8 cellular contexts compared by ENCODE assay signal in genomic region chr2:238203973-238204683, GRCh38. TPM values are rescaled to one million over a fixed set of nuclear protein-coding genes. Genes with fewer than 3 reads are reported as not detected.
DNase-seq lines count a peak whose midpoint lies in the region; ATAC-seq, FAIRE-seq and TF ChIP-seq lines count a peak whose summit lies in the region.

No MANE protein-coding gene starts in this region.

- intact Hi-C loops in endothelial cell of umbilical vein (cut with micrococcal nuclease), result loop anchor here (1.0 to 2.0 kb wide), 3 partner anchors 35 to 59 kb away; partner anchors contain the start of gene ERFE

- no peak overlapping the region for H2BK5ac ChIP-seq in H9 (ENCODE audit: insufficient read length, low read length)

- no peak for DNase-seq in H9
- no peak for DNase-seq in SJCRH30
- no peak for DNase-seq in endothelial cell of umbilical vein (ENCODE audit: low read depth, low spot score)
- no peak for DNase-seq in osteocyte (ENCODE audit: extremely low spot score, unreplicated experiment)
- DNase-seq in islet precursor cell, result no peak

- H3K23ac ChIP-seq in H9 (ENCODE audit: insufficient read length, low read depth, low read length), result no peak overlapping the region

- peak overlapping the region; percentile 52 to 90 (median 76); a peak in 3 of 7 replicates for H3K27ac Mint-ChIP-seq in H9
- peak overlapping the region; percentile 78 for H3K27ac Mint-ChIP-seq in osteocyte (ENCODE audit: unreplicated experiment)

- no peak overlapping the region for H2BK20ac ChIP-seq in H9 (ENCODE audit: low read depth, low read length, poor library complexity, severe bottlenecking)

- H4K20me1 ChIP-seq in H9 (ENCODE audit: control insufficient read depth, insufficient read depth, insufficient read length), result no peaks in the 10 kb centered on the region
- H4K20me1 ChIP-seq in endothelial cell of umbilical vein (replicated peaks; ENCODE audit: control insufficient read depth, extremely low read depth, insufficient read depth, low read length), result no peaks in the 10 kb centered on the region

- H3K56ac ChIP-seq in H9 (ENCODE audit: insufficient read length, low read depth, low read length), result no peak overlapping the region

- CTCF ChIA-PET in endothelial cell of umbilical vein (lab: Charles Lee), result no interaction called here

- H3K9me1 ChIP-seq in endothelial cell of umbilical vein (replicated peaks; ENCODE audit: control insufficient read depth, extremely low read depth, insufficient read depth, low read length), result no peaks in the 10 kb centered on the region

- no peak overlapping the region for H3T11ph ChIP-seq in H9 (ENCODE audit: low read length)

- no peak overlapping the region for H4K5ac ChIP-seq in H9 (ENCODE audit: insufficient read length, low read depth, low read length)

- no peak overlapping the region for H2BK15ac ChIP-seq in H9 (ENCODE audit: low read depth, low read length)

- no peak overlapping the region for H2BK120ac ChIP-seq in H9 (ENCODE audit: low read depth, low read length, poor library complexity, severe bottlenecking)

- peaks cover 21% of the 10 kb centered on the region; the same call in 1 of the 2 replicates for H3K79me2 ChIP-seq in H9 (ENCODE audit: insufficient read depth, low read length)
- H3K79me2 ChIP-seq in endothelial cell of umbilical vein (ENCODE audit: control insufficient read depth, insufficient read depth, low read length), result peaks cover 43% of the 10 kb centered on the region

- dilution Hi-C loops in endothelial cell of umbilical vein (cut with MboI; ENCODE audit: extremely low pct_ligation_motif_present, low sequenced_read_pairs), result no loop called here

- H3K27me3 ChIP-seq in H9 (ENCODE audit: insufficient read depth, low read length), result no peaks in the 10 kb centered on the region
- H3K27me3 ChIP-seq in SJCRH30, result peaks cover 6% of the 10 kb centered on the region; the same call in 1 of the 2 replicates
- H3K27me3 ChIP-seq in endothelial cell of umbilical vein (ENCODE audit: control insufficient read depth in 2 of 2, insufficient read depth in 2 of 2, low read length in 2 of 2), result peaks cover 14 to 17% of the 10 kb centered on the region in 2 experiments

- H3K4me2 ChIP-seq in H9 (ENCODE audit: insufficient read depth, insufficient read length, low read length), result peak overlapping the region; percentile 79
- H3K4me2 ChIP-seq in endothelial cell of umbilical vein (ENCODE audit: insufficient read depth, low read length), result peak overlapping the region; percentile 62

- POLR2A ChIA-PET in endothelial cell of umbilical vein (lab: Charles Lee), result no interaction called here

- H3K4me3 Mint-ChIP-seq in H9 (peak overlapping the region; percentile 67 to 84), osteocyte (ENCODE audit: unreplicated experiment) (peak overlapping the region; percentile 71)

- H3K4me1 Mint-ChIP-seq in H9 (peaks cover 7 to 11% of the 10 kb centered on the region in 2 experiments), osteocyte (ENCODE audit: unreplicated experiment) (peaks cover 27% of the 10 kb centered on the region)

- peak; percentile 28 for FAIRE-seq in endothelial cell of umbilical vein (lab: Jason Lieb, UNC)

- no peak for TF ChIP-seq CTCF in C4-2B (conservative IDR thresholded peaks at IDR 0.05)
- TF ChIP-seq CTCF in H9 (conservative IDR thresholded peaks at IDR 0.05), result no peak
- TF ChIP-seq CTCF in endothelial cell of umbilical vein (IDR thresholded peaks at IDR 0.05; ENCODE audit: extremely low read depth in 1 of 2, insufficient read depth in 1 of 2, low read depth in 1 of 2, low read length in 2 of 2), result no peak
- no peak for TF ChIP-seq CTCF in osteocyte (IDR thresholded peaks at IDR 0.05)

- H3K9me3 ChIP-seq in H9 (ENCODE audit: control insufficient read depth, low read depth, low read length) (no peaks in the 10 kb centered on the region), SJCRH30 (replicated peaks) (peaks cover 5% of the 10 kb centered on the region; the same call in 1 of the 2 replicates), endothelial cell of umbilical vein (replicated peaks; ENCODE audit: control insufficient read depth, insufficient read depth, low read length) (no peaks in the 10 kb centered on the region)

- peak overlapping the region; percentile 95 for H3K4me3 ChIP-seq in SJCRH30
- peak overlapping the region in 2 of 3 experiments; percentile 18 to 83 for H3K4me3 ChIP-seq in endothelial cell of umbilical vein (replicated peaks in 1 of 3; ENCODE audit: insufficient read depth in 1 of 3, low read depth in 1 of 3, low read length in 3 of 3)

- H3K27ac ChIP-seq in C4-2B (peak overlapping the region; percentile 96), H9 (ENCODE audit: insufficient read length, low read depth, low read length) (no peak overlapping the region), SJCRH30 (peak overlapping the region; percentile 67), endothelial cell of umbilical vein (ENCODE audit: insufficient read depth, low read depth, low read length) (peak overlapping the region; percentile 72)

- H3K9me3 Mint-ChIP-seq in H9 (peaks cover 8 to 12% of the 10 kb centered on the region in 2 experiments; a peak in 4 of 5 replicates), osteocyte (ENCODE audit: unreplicated experiment) (no peaks in the 10 kb centered on the region)

- TF ChIP-seq POLR2A in endothelial cell of umbilical vein (IDR thresholded peaks at IDR 0.05; ENCODE audit: low read depth, low read length), result no peak

- H3K79me1 ChIP-seq in H9 (ENCODE audit: insufficient read depth, low read depth, low read length, poor library complexity, severe bottlenecking), result peaks cover 13% of the 10 kb centered on the region

- BruUV-seq in endothelial cell of umbilical vein (replicated peaks; lab: Mats Ljungman, UMichigan), result TSS peak; percentile 91

- peaks cover 8% of the 10 kb centered on the region for H3K23me2 ChIP-seq in H9 (ENCODE audit: insufficient read length, low read depth, low read length, poor library complexity, severe bottlenecking)

- H2AK5ac ChIP-seq in H9 (ENCODE audit: insufficient read length, low read length), result no peak overlapping the region

- H3K9ac ChIP-seq in H9 (ENCODE audit: extremely low read depth, insufficient read length, low read length) (peak overlapping the region; percentile 61), endothelial cell of umbilical vein (replicated peaks; ENCODE audit: extremely low read depth, insufficient read depth, low read length) (peak overlapping the region; percentile 61)

- peak overlapping the region; percentile 71 for H3K18ac ChIP-seq in H9 (ENCODE audit: insufficient read length, low read depth, low read length)

- H4K8ac ChIP-seq in H9 (replicated peaks; ENCODE audit: insufficient read length, low read depth, low read length), result no peak overlapping the region

- H2AFZ ChIP-seq in H9 (ENCODE audit: low read length) (no peak overlapping the region), endothelial cell of umbilical vein (ENCODE audit: low read depth, low read length) (peak overlapping the region; percentile 81)

- no peaks in the 10 kb centered on the region for H3K4me1 ChIP-seq in H9 (ENCODE audit: insufficient read depth, low read length)
- no peaks in the 10 kb centered on the region for H3K4me1 ChIP-seq in SJCRH30
- H3K4me1 ChIP-seq in endothelial cell of umbilical vein (ENCODE audit: control insufficient read depth, extremely low read depth, insufficient read depth, low read length), result peaks cover 12% of the 10 kb centered on the region

- ATAC-seq in HG03442 (IDR thresholded peaks at IDR 0.05; ENCODE audit: unreplicated experiment), result no peak
- no peak for ATAC-seq in GM21381 (IDR thresholded peaks at IDR 0.05; ENCODE audit: unreplicated experiment)

- no peak overlapping the region for H3K4ac ChIP-seq in H9 (ENCODE audit: low read depth, low read length)

- H3K36me3 Mint-ChIP-seq in H9 (ENCODE audit: insufficient read depth in 1 of 3, low read depth in 3 of 3), result peaks cover 3 to 10% (median 8%) of the 10 kb centered on the region in 3 experiments; a peak in 6 of 7 replicates
- H3K36me3 Mint-ChIP-seq in osteocyte (ENCODE audit: unreplicated experiment), result peaks cover 3% of the 10 kb centered on the region

- H3K27me3 Mint-ChIP-seq in H9 (ENCODE audit: low read depth), result peaks cover 11% of the 10 kb centered on the region
- no peaks in the 10 kb centered on the region for H3K27me3 Mint-ChIP-seq in osteocyte (ENCODE audit: unreplicated experiment)

- H4K91ac ChIP-seq in H9 (ENCODE audit: insufficient read length, low read depth, low read length), result no peak overlapping the region

- peaks cover 4% of the 10 kb centered on the region; the same call in 1 of the 2 replicates for H3K36me3 ChIP-seq in SJCRH30
- H3K36me3 ChIP-seq in endothelial cell of umbilical vein (ENCODE audit: control insufficient read depth in 2 of 2, extremely low read depth in 1 of 2, insufficient read depth in 2 of 2, low read length in 2 of 2), result no peaks in the 10 kb centered on the region

- WGBS in H9 (ENCODE audit: extremely low coverage, insufficient read length, low lambda C conversion rate), result 100% methylated on average over 2 of the region's 18 CpGs

- peak overlapping the region; percentile 84 for H3K14ac ChIP-seq in H9 (ENCODE audit: insufficient read depth, low read length)

- H2BK12ac ChIP-seq in H9 (ENCODE audit: insufficient read length, low read depth, low read length), result no peak overlapping the region

RNA-seq across cellular contexts. Expression of gene ILKAP, which starts 0.6 kb away (rescaled TPM):
- 40.3 and 41.5 TPM in 2 replicates for total RNA-seq in H9 (2021)
- 59.8 and 71.1 TPM in 2 replicates for total RNA-seq in SJCRH30 (2014; rRNA removed; shearing (Covaris generic))
- total RNA-seq in endothelial cell of umbilical vein, result 47.5 and 49.2 TPM in 2 replicates
- polyA plus RNA-seq in endothelial cell of umbilical vein, result 37.8 and 49.8 TPM in 2 replicates
- 34.5 and 35.5 TPM in 2 replicates for polyA plus RNA-seq in endothelial cell of umbilical vein (2011; cell fraction: cytosol; rRNA removed)
- 109 and 114 TPM in 2 replicates for polyA plus RNA-seq in endothelial cell of umbilical vein (2011; cell fraction: nucleus; rRNA removed)
- 24.5 and 32.8 TPM in 2 replicates for polyA plus RNA-seq in endothelial cell of umbilical vein (2012)
- polyA minus RNA-seq in endothelial cell of umbilical vein, result 42.0 and 47.4 TPM in 2 replicates
- polyA minus RNA-seq in endothelial cell of umbilical vein (2011; cell fraction: cytosol; rRNA and poly(A)+ RNA removed), result 16.5 TPM
- 49.9 and 52.2 TPM in 2 replicates for polyA minus RNA-seq in endothelial cell of umbilical vein (2011; cell fraction: nucleus; rRNA and poly(A)+ RNA removed)
- 34.1 and 37.2 TPM in 2 replicates for total RNA-seq in osteocyte

RNA-seq across cellular contexts. Expression of gene HES6, which starts 35.7 kb away (rescaled TPM):
- total RNA-seq in H9 (2021), result 27.1 and 27.7 TPM in 2 replicates
- 44.9 and 46.1 TPM in 2 replicates for total RNA-seq in SJCRH30 (2014; rRNA removed; shearing (Covaris generic))
- total RNA-seq in endothelial cell of umbilical vein, result 5.1 and 5.4 TPM in 2 replicates
- 2.2 and 4.3 TPM in 2 replicates for polyA plus RNA-seq in endothelial cell of umbilical vein
- 1.9 and 2.1 TPM in 2 replicates for polyA plus RNA-seq in endothelial cell of umbilical vein (2011; cell fraction: cytosol; rRNA removed)
- 2.3 and 2.8 TPM in 2 replicates for polyA plus RNA-seq in endothelial cell of umbilical vein (2011; cell fraction: nucleus; rRNA removed)
- polyA plus RNA-seq in endothelial cell of umbilical vein (2012), result 0.98 and 1.0 TPM in 2 replicates
- 0.51 and 2.0 TPM in 2 replicates for polyA minus RNA-seq in endothelial cell of umbilical vein
- polyA minus RNA-seq in endothelial cell of umbilical vein (2011; cell fraction: cytosol; rRNA and poly(A)+ RNA removed), result 2.3 TPM
- polyA minus RNA-seq in endothelial cell of umbilical vein (2011; cell fraction: nucleus; rRNA and poly(A)+ RNA removed), result 0.87 TPM in 1 of 2 replicates, not detected in the other
- 6.2 and 6.5 TPM in 2 replicates for total RNA-seq in osteocyte

RNA-seq across cellular contexts. Expression of gene ERFE, which starts 45.4 kb away (rescaled TPM):
- total RNA-seq in H9 (2021) (2.0 and 2.1 TPM in 2 replicates), endothelial cell of umbilical vein (0.46 and 1.2 TPM in 2 replicates), osteocyte (1.0 and 1.2 TPM in 2 replicates)
- total RNA-seq in SJCRH30 (2014; rRNA removed; shearing (Covaris generic)), result 10.4 and 10.5 TPM in 2 replicates
- polyA plus RNA-seq in endothelial cell of umbilical vein, result 0.48 and 0.65 TPM in 2 replicates
- 0.30 and 0.79 TPM in 2 replicates for polyA plus RNA-seq in endothelial cell of umbilical vein (2011; cell fraction: cytosol; rRNA removed)
- 0.82 and 1.0 TPM in 2 replicates for polyA plus RNA-seq in endothelial cell of umbilical vein (2011; cell fraction: nucleus; rRNA removed)
- 0.21 and 0.41 TPM in 2 replicates for polyA plus RNA-seq in endothelial cell of umbilical vein (2012)
- polyA minus RNA-seq in endothelial cell of umbilical vein, result 0.34 and 0.91 TPM in 2 replicates
- polyA minus RNA-seq in endothelial cell of umbilical vein (2011; cell fraction: cytosol; rRNA and poly(A)+ RNA removed), result 1.6 TPM
- polyA minus RNA-seq in endothelial cell of umbilical vein (2011; cell fraction: nucleus; rRNA and poly(A)+ RNA removed), result not detected in 2 replicates
